29 cellular contexts compared by ENCODE assay signal in genomic region chr16:11539635-11540034, GRCh38. TPM values are rescaled to one million over a fixed set of nuclear protein-coding genes. Genes with fewer than 3 reads are reported as not detected.
A peak's percentile ranks its signal among the peaks of the same experiment; 100 is the strongest.
DNase-seq lines count a peak whose midpoint lies in the region; ATAC-seq, FAIRE-seq and TF ChIP-seq lines count a peak whose summit lies in the region.
"Had no signal": no experiment of that assay in that cellular context is flagged by ENCODE, and none has a peak within 500 bp of the region (broad histone marks: within the 10 kb centered on the region; RNA-seq: fewer than 3 reads in every experiment).

No MANE protein-coding gene starts in this region.

- no peak for ATAC-seq in IMR-90 (ENCODE audit: low read depth)
- no peak for ATAC-seq in GM12878
- no peak for ATAC-seq in left cardiac atrium
- ATAC-seq: heart right ventricle had no signal

- no peak for FAIRE-seq in GM12878 (lab: Jason Lieb, UNC)
- FAIRE-seq: frontal cortex, keratinocyte had no signal

- no peak overlapping the region for H2BK120ac ChIP-seq in IMR-90 (ENCODE audit: low read depth, low read length)

- H3K27me3 ChIP-seq in IMR-90 (ENCODE audit: control insufficient read depth, insufficient read depth, low read length) = no peaks in the 10 kb centered on the region
- H3K27me3 ChIP-seq in GM12878 (replicated peaks in 1 of 2; ENCODE audit: control insufficient read depth in 2 of 2, insufficient read depth in 2 of 2, low read length in 1 of 2) = no peaks in the 10 kb centered on the region
- no peaks in the 10 kb centered on the region for H3K27me3 ChIP-seq in SJCRH30
- H3K27me3 ChIP-seq: brain microvascular endothelial cell, heart right ventricle, upper lobe of left lung had no signal

- H2AK5ac ChIP-seq in IMR-90 (ENCODE audit: low read depth, low read length) = no peak overlapping the region

- H3K27ac ChIP-seq in IMR-90 (ENCODE audit: insufficient read depth, low read length) (no peak overlapping the region), GM12878 (ENCODE audit: control insufficient read depth, insufficient read depth) (no peak overlapping the region), SJCRH30 (no peak overlapping the region)
- H3K27ac ChIP-seq: brain microvascular endothelial cell, GM23248, heart right ventricle, RWPE1, skin epidermis, upper lobe of left lung had no signal

- no peak overlapping the region for H4K91ac ChIP-seq in IMR-90 (ENCODE audit: insufficient read depth, low read depth, low read length)

- H4K8ac ChIP-seq in IMR-90 (ENCODE audit: low read depth in 2 of 2, low read length in 2 of 2) = no peak overlapping the region

- no peaks in the 10 kb centered on the region for H3K36me3 Mint-ChIP-seq in nephron progenitor cell (ENCODE audit: low read depth)
- H3K36me3 Mint-ChIP-seq: mesothelial cell of epicardium, T-cell had no signal

- H3K56ac ChIP-seq in IMR-90 (ENCODE audit: extremely low read depth, insufficient read depth, low read length) = no peak overlapping the region

- no peak overlapping the region for H3K23ac ChIP-seq in IMR-90 (ENCODE audit: low read depth, low read length)

- in situ Hi-C loops in IMR-90 (cut with MboI; ENCODE audit: low sequenced_read_pairs) = loop anchor here (25.0 kb wide), 1 partner anchor 577 kb away; no protein-coding TSS in a partner anchor
- in situ Hi-C loops in GM12878 (cut with MboI) = loop anchor here (25.0 kb wide), 1 partner anchor 273 kb away; no protein-coding TSS in a partner anchor

- H3K4me1 Mint-ChIP-seq in nephron progenitor cell = peaks cover 19% of the 10 kb centered on the region
- H3K4me1 Mint-ChIP-seq: activated B cell treated with CpG ODN at 0.5 μM for 24 hours had no signal

- TF ChIP-seq RAD21 in IMR-90 (IDR thresholded peaks at IDR 0.05; ENCODE audit: low read length) (no peak), GM12878 (IDR thresholded peaks at IDR 0.05; ENCODE audit: insufficient read depth, low read depth, low read length) (no peak)

- DNase-seq in NOMO-1 treated with DMSO at 0.1 percent for 48 hours (lab: John Stamatoyannopoulos, UW; ENCODE audit: unreplicated experiment) (peak; percentile 28), NOMO-1 treated with dmso at 0.1 percent for 144 hours (lab: John Stamatoyannopoulos, UW; ENCODE audit: unreplicated experiment) (no peak), IMR-90 (no peak), GM12878 (ENCODE audit: low read depth, low spot score) (no peak), nephron progenitor cell (no peak), left cardiac atrium (no peak), SJCRH30 (no peak), NCI-H446 (lab: John Stamatoyannopoulos, UW) (no peak)
- DNase-seq: 8988T; activated B cell treated with CpG ODN at 0.5 μM for 24 hours; activated naive CD4-positive, alpha-beta T cell treated with Interleukin-2 at 50 U/mL for 16 hours; amniotic stem cell; brain microvascular endothelial cell; DND-41; GF-D8; GM23248; heart right ventricle; HFFc6; MV-4-11; NCI-H1694; NCI-H510A; stimulated activated naive CD4-positive, alpha-beta T cell; T-cell; upper lobe of left lung had no signal

- no peaks in the 10 kb centered on the region for H3K4me1 ChIP-seq in IMR-90 (ENCODE audit: control insufficient read depth, insufficient read depth, low read length)
- H3K4me1 ChIP-seq in GM12878 (ENCODE audit: control insufficient read depth, insufficient read depth, low read length) = no peaks in the 10 kb centered on the region
- H3K4me1 ChIP-seq in SJCRH30 = no peaks in the 10 kb centered on the region
- H3K4me1 ChIP-seq: upper lobe of left lung had no signal

- H3K4me2 ChIP-seq in IMR-90 (ENCODE audit: low read depth, low read length) (no peak overlapping the region), GM12878 (ENCODE audit: control insufficient read depth, insufficient read depth) (no peak overlapping the region)

- dilution Hi-C loops in IMR-90 (cut with HindIII; ENCODE audit: low sequenced_read_pairs, unreplicated experiment) = no loop called here

- no peak overlapping the region for H2BK15ac ChIP-seq in IMR-90 (ENCODE audit: low read depth, low read length)

- no peak overlapping the region for H2AFZ ChIP-seq in IMR-90 (replicated peaks; ENCODE audit: low read length, poor library complexity)
- no peak overlapping the region; the same call in 1 of the 2 replicates for H2AFZ ChIP-seq in GM12878 (ENCODE audit: control insufficient read depth, low read depth, low read length)
- H2AFZ ChIP-seq: GM23248 had no signal

- H4K20me1 ChIP-seq in IMR-90 (ENCODE audit: insufficient read depth, low read length) (no peaks in the 10 kb centered on the region), GM12878 (ENCODE audit: control insufficient read depth, insufficient read depth) (no peaks in the 10 kb centered on the region)

- intact Hi-C loops in IMR-90 (cut with micrococcal nuclease) = no loop called here
- intact Hi-C loops in GM12878 (cut with micrococcal nuclease; ENCODE audit: unreplicated experiment) = no loop called here
- intact Hi-C loops in left cardiac atrium (cut with DNase I) = loop anchor here in 1 of 2 donors (10.0 kb wide), 2 partner anchors 105 to 175 kb away; no protein-coding TSS in a partner anchor

- no peak for TF ChIP-seq POLR2A in IMR-90 (IDR thresholded peaks at IDR 0.05; ENCODE audit: low read depth, low read length)
- TF ChIP-seq POLR2A in GM12878 (IDR thresholded peaks at IDR 0.05; ENCODE audit: low read depth, low read length) = no peak

- H3K36me3 ChIP-seq in IMR-90 (ENCODE audit: control insufficient read depth, insufficient read depth, low read length) (no peaks in the 10 kb centered on the region), GM12878 (ENCODE audit: control insufficient read depth in 2 of 2, insufficient read depth in 2 of 2, low read length in 1 of 2) (no peaks in the 10 kb centered on the region), SJCRH30 (no peaks in the 10 kb centered on the region)
- H3K36me3 ChIP-seq: brain microvascular endothelial cell, heart right ventricle, upper lobe of left lung had no signal

- RAD21 ChIA-PET in GM12878 (lab: Charles Lee; ENCODE audit: unreplicated experiment) = interaction anchor here (0.6 to 0.9 kb wide), 2 partner anchors 102 to 230 kb away, joined by 3 read pairs; no protein-coding TSS in a partner anchor

- H3K4me3 ChIP-seq in IMR-90 (ENCODE audit: insufficient read depth, low read depth, low read length) = no peak overlapping the region
- H3K4me3 ChIP-seq in GM12878 = no peak overlapping the region
- H3K4me3 ChIP-seq in SJCRH30 = no peak overlapping the region
- H3K4me3 ChIP-seq: GM23248, heart right ventricle, skin epidermis, upper lobe of left lung had no signal

- no peaks in the 10 kb centered on the region for H3K79me1 ChIP-seq in IMR-90 (ENCODE audit: low read depth in 1 of 2, low read length in 2 of 2)

- TF ChIP-seq CTCF in IMR-90 (conservative IDR thresholded peaks at IDR 0.05; ENCODE audit: low read depth, low read length) (no peak), GM12878 (IDR thresholded peaks at IDR 0.05 in 2 of 3, conservative IDR thresholded peaks at IDR 0.05 in 1 of 3; ENCODE audit: control insufficient read depth in 2 of 3, extremely low read depth in 1 of 3, insufficient read depth in 1 of 3, low read depth in 3 of 3, low read length in 3 of 3) (no peak), nephron progenitor cell (IDR thresholded peaks at IDR 0.05) (no peak)

- no peak overlapping the region for H2BK20ac ChIP-seq in IMR-90 (ENCODE audit: low read depth, low read length)

- no peak overlapping the region for H3K14ac ChIP-seq in IMR-90 (replicated peaks; ENCODE audit: low read depth, low read length)

- POLR2A ChIA-PET in IMR-90 (lab: Charles Lee; ENCODE audit: unreplicated experiment) (no interaction called here), GM12878 (lab: Charles Lee) (no interaction called here)

- H3K9me3 ChIP-seq in IMR-90 (ENCODE audit: control insufficient read depth, insufficient read depth, low read length) (no peaks in the 10 kb centered on the region), GM12878 (replicated peaks; ENCODE audit: control insufficient read depth, insufficient read depth, low read length) (no peaks in the 10 kb centered on the region), SJCRH30 (replicated peaks) (no peaks in the 10 kb centered on the region)
- H3K9me3 ChIP-seq: heart right ventricle, upper lobe of left lung had no signal

- peak overlapping the region; percentile 48 for H3K27ac Mint-ChIP-seq in nephron progenitor cell
- H3K27ac Mint-ChIP-seq: activated B cell treated with CpG ODN at 0.5 μM for 24 hours, HFFc6, mesothelial cell of epicardium had no signal

- no peaks in the 10 kb centered on the region; the same call in 1 of the 2 replicates for H3K9me1 ChIP-seq in IMR-90 (ENCODE audit: insufficient read depth, low read length)

- peak in 1 of 2 experiments; percentile 28; a peak in 1 of 4 replicates for TF ChIP-seq EP300 in GM12878 (IDR thresholded peaks at IDR 0.05; ENCODE audit: borderline replicate concordance in 1 of 2, control insufficient read depth in 1 of 2, low read depth in 2 of 2, low read length in 2 of 2)

- CTCF ChIA-PET in IMR-90 (lab: Yijun Ruan, JAX) = interaction anchor here (1.1 kb wide), 1 partner anchor 258 kb away, joined by 3 read pairs; the partner anchor contains the start of gene ZC3H7A
- CTCF ChIA-PET in GM12878 (lab: Yijun Ruan, JAX) = interaction anchor here (0.9 to 1.1 kb wide), 2 partner anchors 8 to 15 kb away, joined by 3 read pairs; no protein-coding TSS in a partner anchor

- no peaks in the 10 kb centered on the region for H3K9me3 Mint-ChIP-seq in nephron progenitor cell
- H3K9me3 Mint-ChIP-seq: activated B cell treated with CpG ODN at 0.5 μM for 24 hours, HFFc6, mesothelial cell of epicardium, T-cell had no signal

- H3K27me3 Mint-ChIP-seq in nephron progenitor cell (ENCODE audit: low read depth, poor library complexity) = no peaks in the 10 kb centered on the region
- H3K27me3 Mint-ChIP-seq: activated B cell treated with CpG ODN at 0.5 μM for 24 hours, T-cell had no signal

- SMC1A ChIA-PET in GM12878 (lab: Charles Lee; ENCODE audit: uncharacterized antibody, unreplicated experiment) = interaction anchor here (1.3 to 1.4 kb wide), 2 partner anchors 44 to 102 kb away, joined by 3 to 4 read pairs; no protein-coding TSS in a partner anchor

- peak overlapping the region; percentile 78 for H2AK9ac ChIP-seq in IMR-90 (replicated peaks; ENCODE audit: low read depth, low read length, poor library complexity)

- H3K4me3 Mint-ChIP-seq in nephron progenitor cell = no peak overlapping the region
- H3K4me3 Mint-ChIP-seq: activated B cell treated with CpG ODN at 0.5 μM for 24 hours, HFFc6, mesothelial cell of epicardium, T-cell had no signal

- H3K9ac ChIP-seq in IMR-90 (ENCODE audit: low read depth, low read length) (no peak overlapping the region), GM12878 (ENCODE audit: control insufficient read depth, insufficient read depth, low read length) (no peak overlapping the region)
- H3K9ac ChIP-seq: GM23248 had no signal

- H3K18ac ChIP-seq in IMR-90 (ENCODE audit: low read depth, low read length) = no peak overlapping the region

- H2BK5ac ChIP-seq in IMR-90 (ENCODE audit: low read depth, low read length, poor library complexity, severe bottlenecking) = no peak overlapping the region

- H3K4ac ChIP-seq in IMR-90 (ENCODE audit: low read depth, low read length) = no peak overlapping the region

- H4K5ac ChIP-seq in IMR-90 (ENCODE audit: low read depth, low read length) = no peak overlapping the region

- BruUV-seq in IMR-90 (replicated peaks; lab: Mats Ljungman, UMichigan) (no TSS peak), GM12878 (replicated peaks; lab: Mats Ljungman, UMichigan) (no TSS peak)

- H3K79me2 ChIP-seq in GM12878 (ENCODE audit: control insufficient read depth, insufficient read depth, low read length) = no peaks in the 10 kb centered on the region

- WGBS in IMR-90 (ENCODE audit: extremely low coverage in 2 of 2, insufficient read length in 1 of 2), 2 experiments = 86% methylated on average over 1 of the region's 4 CpGs; no CpG with 5 or more reads in 1 of the 2 experiments
- 39% methylated on average over 4 of the region's 4 CpGs for WGBS in GM12878 (ENCODE audit: insufficient coverage, insufficient replicate concordance, low lambda C conversion rate, missing lambda C conversion rate)

RNA-seq across cellular contexts. Expression of gene LITAF, which starts 47.1 kb away (rescaled TPM):
- 96.9 and 113 TPM in 2 replicates for total RNA-seq in IMR-90 (2012; rRNA removed)
- 203 and 206 TPM in 2 replicates for polyA plus RNA-seq in IMR-90 (2012; rRNA removed)
- polyA plus RNA-seq in IMR-90 (2012; cell fraction: cytosol; rRNA removed) = 126 and 616 TPM in 2 replicates
- 97.8 and 160 TPM in 2 replicates for polyA plus RNA-seq in IMR-90 (2012; cell fraction: nucleus; rRNA removed; ENCODE audit: low replicate concordance)
- 62.4 and 64.8 TPM in 2 replicates for total RNA-seq in GM12878 (2013; cell fraction: nucleolus; rRNA removed)
- total RNA-seq in GM12878 (2014; rRNA removed) = 111 and 121 TPM in 2 replicates
- 124 and 125 TPM in 2 replicates for total RNA-seq in GM12878 (2014; rRNA removed; fragmentation: Illumina TruSeq; extraction: Trizol)
- 168 and 173 TPM in 2 replicates for total RNA-seq in GM12878 (2021)
- 90.1 TPM for polyA plus RNA-seq in GM12878 (2011; ENCODE audit: low read depth)
- 99.2 and 112 TPM in 2 replicates for polyA plus RNA-seq in GM12878 (2011; rRNA removed)
- 193 and 266 TPM in 2 replicates for polyA plus RNA-seq in GM12878 (2011; cell fraction: cytosol; rRNA removed)
- 74.4 and 94.9 TPM in 2 replicates for polyA plus RNA-seq in GM12878 (2011; cell fraction: nucleus; rRNA removed)
- 120 and 148 TPM in 2 replicates for polyA plus RNA-seq in GM12878 (2012)
- polyA plus RNA-seq in GM12878 (2014; fragmentation: Illumina TruSeq; extraction: Trizol) = 196 and 211 TPM in 2 replicates
- polyA plus RNA-seq in GM12878 (2014; fragmentation: Nextera tagmentation; extraction: Ambion mirVana) = 100 to 1,000 TPM; 144 to 195 TPM
- polyA plus RNA-seq in GM12878 (2014; rRNA removed) = 103 and 115 TPM in 2 replicates
- polyA plus RNA-seq in GM12878 (2016; fragmentation: Nextera tagmentation; extraction: Ambion mirVana) = 100 to 1,000 TPM; 150 to 154 TPM
- 92.1 and 148 TPM in 2 replicates for polyA minus RNA-seq in GM12878 (2011; rRNA and poly(A)+ RNA removed)
- 52.1 and 57.0 TPM in 2 replicates for polyA minus RNA-seq in GM12878 (2011; cell fraction: cytosol; rRNA and poly(A)+ RNA removed)
- 28.7 and 56.3 TPM in 2 replicates for polyA minus RNA-seq in GM12878 (2011; cell fraction: nucleus; rRNA and poly(A)+ RNA removed)
- total RNA-seq in left cardiac atrium = 10 to 100 TPM; 76.3 to 86.0 TPM
- 48.9 and 49.8 TPM in 2 replicates for total RNA-seq in SJCRH30 (2014; rRNA removed; shearing (Covaris generic))
